Comparison of ENCODE assay signal across 1 cellular context in the genomic region with DNA sequence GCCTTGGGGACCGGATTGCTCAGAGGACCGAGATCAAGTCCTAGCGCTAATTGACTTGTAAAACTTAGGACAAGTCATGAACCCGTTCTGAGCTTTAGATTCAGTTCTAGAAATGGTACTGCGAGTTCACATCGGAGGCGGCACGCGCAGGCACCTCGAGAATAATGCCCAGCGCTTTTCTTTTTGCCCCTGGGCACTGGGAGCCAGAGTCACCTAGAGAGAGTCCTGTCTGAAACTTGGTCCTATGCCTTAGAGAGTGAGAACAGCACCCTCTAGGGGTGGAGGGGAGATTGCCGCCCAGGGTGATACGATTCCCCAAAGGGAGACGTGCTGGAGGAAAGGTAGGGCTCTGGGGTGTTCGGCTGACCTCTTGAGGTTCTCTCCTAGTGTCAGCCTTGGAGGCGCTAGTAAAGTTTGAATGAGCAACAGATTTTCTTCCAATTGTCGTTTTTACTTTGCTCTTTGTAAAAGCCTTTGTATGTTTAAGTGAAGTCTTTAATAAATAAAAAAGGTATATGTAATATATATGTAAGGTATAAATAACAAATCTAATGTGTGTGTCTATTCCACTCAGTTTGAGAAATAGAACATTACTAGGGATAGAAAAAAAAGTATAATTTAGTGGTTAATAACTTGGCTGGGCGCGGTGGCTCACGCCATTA.
A peak's percentile ranks its signal among the peaks of the same experiment; 100 is the strongest.
TF ChIP-seq lines count a peak whose summit lies in the region.

No MANE protein-coding gene starts in this region.

TF ChIP-seq in HepG2, 621 proteins besides CTCF, POLR2A, EP300 and RAD21 (continued from another document):
- TF ChIP-seq AFF4 (CRISPR knock-in tag; IDR thresholded peaks at IDR 0.05) (no peak), SATB2 (CRISPR knock-in tag; IDR thresholded peaks at IDR 0.05) (no peak), FOSL2 (CRISPR knock-in tag; IDR thresholded peaks at IDR 0.05) (peak; percentile 34; the same call in 1 of the 2 replicates), PITX1 (CRISPR knock-in tag; IDR thresholded peaks at IDR 0.05) (no peak), SSRP1 (CRISPR knock-in tag; IDR thresholded peaks at IDR 0.05) (0 out of 2 replicates have a peak, but pooled peaks have one; percentile 75), THAP11 (CRISPR knock-in tag; IDR thresholded peaks at IDR 0.05) (peak; percentile 35; the same call in 1 of the 2 replicates), HNF4G (IDR thresholded peaks at IDR 0.05; ENCODE audit: borderline replicate concordance, low read depth, low read length) (no peak), HNF4G (CRISPR knock-in tag; IDR thresholded peaks at IDR 0.05; ENCODE audit: borderline replicate concordance, low read depth) (no peak), MEF2D (CRISPR knock-in tag; IDR thresholded peaks at IDR 0.05) (no peak), ZNF274 (CRISPR knock-in tag; IDR thresholded peaks at IDR 0.05) (no peak)
- TF ChIP-seq, protein P1, sequence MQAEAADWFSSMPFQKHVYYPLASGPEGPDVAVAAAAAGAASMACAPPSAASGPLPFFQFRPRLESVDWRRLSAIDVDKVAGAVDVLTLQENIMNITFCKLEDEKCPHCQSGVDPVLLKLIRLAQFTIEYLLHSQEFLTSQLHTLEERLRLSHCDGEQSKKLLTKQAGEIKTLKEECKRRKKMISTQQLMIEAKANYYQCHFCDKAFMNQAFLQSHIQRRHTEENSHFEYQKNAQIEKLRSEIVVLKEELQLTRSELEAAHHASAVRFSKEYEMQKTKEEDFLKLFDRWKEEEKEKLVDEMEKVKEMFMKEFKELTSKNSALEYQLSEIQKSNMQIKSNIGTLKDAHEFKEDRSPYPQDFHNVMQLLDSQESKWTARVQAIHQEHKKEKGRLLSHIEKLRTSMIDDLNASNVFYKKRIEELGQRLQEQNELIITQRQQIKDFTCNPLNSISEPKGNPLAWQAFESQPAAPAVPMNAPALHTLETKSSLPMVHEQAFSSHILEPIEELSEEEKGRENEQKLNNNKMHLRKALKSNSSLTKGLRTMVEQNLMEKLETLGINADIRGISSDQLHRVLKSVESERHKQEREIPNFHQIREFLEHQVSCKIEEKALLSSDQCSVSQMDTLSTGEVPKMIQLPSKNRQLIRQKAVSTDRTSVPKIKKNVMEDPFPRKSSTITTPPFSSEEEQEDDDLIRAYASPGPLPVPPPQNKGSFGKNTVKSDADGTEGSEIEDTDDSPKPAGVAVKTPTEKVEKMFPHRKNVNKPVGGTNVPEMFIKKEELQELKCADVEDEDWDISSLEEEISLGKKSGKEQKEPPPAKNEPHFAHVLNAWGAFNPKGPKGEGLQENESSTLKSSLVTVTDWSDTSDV (CRISPR knock-in tag; IDR thresholded peaks at IDR 0.05), result no peak
- TF ChIP-seq, protein P2, sequence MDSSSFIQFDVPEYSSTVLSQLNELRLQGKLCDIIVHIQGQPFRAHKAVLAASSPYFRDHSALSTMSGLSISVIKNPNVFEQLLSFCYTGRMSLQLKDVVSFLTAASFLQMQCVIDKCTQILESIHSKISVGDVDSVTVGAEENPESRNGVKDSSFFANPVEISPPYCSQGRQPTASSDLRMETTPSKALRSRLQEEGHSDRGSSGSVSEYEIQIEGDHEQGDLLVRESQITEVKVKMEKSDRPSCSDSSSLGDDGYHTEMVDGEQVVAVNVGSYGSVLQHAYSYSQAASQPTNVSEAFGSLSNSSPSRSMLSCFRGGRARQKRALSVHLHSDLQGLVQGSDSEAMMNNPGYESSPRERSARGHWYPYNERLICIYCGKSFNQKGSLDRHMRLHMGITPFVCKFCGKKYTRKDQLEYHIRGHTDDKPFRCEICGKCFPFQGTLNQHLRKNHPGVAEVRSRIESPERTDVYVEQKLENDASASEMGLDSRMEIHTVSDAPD (CRISPR knock-in tag; IDR thresholded peaks at IDR 0.05), result no peak
- TF ChIP-seq, protein P3, sequence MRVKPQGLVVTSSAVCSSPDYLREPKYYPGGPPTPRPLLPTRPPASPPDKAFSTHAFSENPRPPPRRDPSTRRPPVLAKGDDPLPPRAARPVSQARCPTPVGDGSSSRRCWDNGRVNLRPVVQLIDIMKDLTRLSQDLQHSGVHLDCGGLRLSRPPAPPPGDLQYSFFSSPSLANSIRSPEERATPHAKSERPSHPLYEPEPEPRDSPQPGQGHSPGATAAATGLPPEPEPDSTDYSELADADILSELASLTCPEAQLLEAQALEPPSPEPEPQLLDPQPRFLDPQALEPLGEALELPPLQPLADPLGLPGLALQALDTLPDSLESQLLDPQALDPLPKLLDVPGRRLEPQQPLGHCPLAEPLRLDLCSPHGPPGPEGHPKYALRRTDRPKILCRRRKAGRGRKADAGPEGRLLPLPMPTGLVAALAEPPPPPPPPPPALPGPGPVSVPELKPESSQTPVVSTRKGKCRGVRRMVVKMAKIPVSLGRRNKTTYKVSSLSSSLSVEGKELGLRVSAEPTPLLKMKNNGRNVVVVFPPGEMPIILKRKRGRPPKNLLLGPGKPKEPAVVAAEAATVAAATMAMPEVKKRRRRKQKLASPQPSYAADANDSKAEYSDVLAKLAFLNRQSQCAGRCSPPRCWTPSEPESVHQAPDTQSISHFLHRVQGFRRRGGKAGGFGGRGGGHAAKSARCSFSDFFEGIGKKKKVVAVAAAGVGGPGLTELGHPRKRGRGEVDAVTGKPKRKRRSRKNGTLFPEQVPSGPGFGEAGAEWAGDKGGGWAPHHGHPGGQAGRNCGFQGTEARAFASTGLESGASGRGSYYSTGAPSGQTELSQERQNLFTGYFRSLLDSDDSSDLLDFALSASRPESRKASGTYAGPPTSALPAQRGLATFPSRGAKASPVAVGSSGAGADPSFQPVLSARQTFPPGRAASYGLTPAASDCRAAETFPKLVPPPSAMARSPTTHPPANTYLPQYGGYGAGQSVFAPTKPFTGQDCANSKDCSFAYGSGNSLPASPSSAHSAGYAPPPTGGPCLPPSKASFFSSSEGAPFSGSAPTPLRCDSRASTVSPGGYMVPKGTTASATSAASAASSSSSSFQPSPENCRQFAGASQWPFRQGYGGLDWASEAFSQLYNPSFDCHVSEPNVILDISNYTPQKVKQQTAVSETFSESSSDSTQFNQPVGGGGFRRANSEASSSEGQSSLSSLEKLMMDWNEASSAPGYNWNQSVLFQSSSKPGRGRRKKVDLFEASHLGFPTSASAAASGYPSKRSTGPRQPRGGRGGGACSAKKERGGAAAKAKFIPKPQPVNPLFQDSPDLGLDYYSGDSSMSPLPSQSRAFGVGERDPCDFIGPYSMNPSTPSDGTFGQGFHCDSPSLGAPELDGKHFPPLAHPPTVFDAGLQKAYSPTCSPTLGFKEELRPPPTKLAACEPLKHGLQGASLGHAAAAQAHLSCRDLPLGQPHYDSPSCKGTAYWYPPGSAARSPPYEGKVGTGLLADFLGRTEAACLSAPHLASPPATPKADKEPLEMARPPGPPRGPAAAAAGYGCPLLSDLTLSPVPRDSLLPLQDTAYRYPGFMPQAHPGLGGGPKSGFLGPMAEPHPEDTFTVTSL (CRISPR knock-in tag; IDR thresholded peaks at IDR 0.05; ENCODE audit: borderline replicate concordance), result peak; percentile 18; the same call in 1 of the 2 replicates
TF ChIP-seq in HepG2: peak in this region for 40.
